ENCODE assay signal across 17 cellular contexts in the genomic region with DNA sequence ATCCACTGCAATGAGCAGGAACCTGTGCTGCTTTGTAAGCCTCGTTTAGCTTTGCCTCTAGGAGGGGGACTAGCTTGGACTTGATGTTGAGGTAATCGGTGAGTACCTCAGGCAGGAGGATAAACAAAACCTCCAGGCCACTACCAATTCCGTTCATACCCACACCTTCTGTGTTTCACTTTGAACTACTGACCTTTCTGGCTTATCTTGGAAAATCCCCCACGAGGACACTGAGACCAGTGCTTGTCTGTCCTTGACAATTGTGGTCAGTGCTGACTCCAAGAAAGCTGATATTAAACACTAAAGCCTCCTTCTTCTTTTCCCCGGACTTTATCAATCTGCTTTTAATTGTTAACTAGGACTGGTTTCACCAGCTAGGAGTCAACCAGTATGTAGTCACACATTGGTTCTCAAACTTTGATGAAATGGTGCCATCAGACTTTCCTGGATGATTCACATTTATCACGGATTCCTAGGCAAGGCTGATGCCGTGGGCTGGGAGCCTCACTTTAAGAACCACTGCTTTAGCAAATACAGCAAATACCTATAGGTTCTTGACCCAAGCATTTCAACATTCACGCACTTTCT. TPM values are rescaled to one million over a fixed set of nuclear protein-coding genes. Genes with fewer than 3 reads are reported as not detected.
DNase-seq lines count a peak whose midpoint lies in the region; ATAC-seq and TF ChIP-seq lines count a peak whose summit lies in the region.
"Had no signal": no experiment of that assay in that cellular context is flagged by ENCODE, and none has a peak within 500 bp of the region (broad histone marks: within the 10 kb centered on the region; RNA-seq: fewer than 3 reads in every experiment).

No MANE protein-coding gene starts in this region.

- H3K27ac ChIP-seq in breast epithelium (no peak overlapping the region), body of pancreas (peak overlapping the region in 3 of 4 donors; percentile 13 to 67 (median 63)), dorsolateral prefrontal cortex (no peak overlapping the region), stomach (no peak overlapping the region)
- H3K27ac ChIP-seq: PC-9, psoas muscle had no signal

- DNase-seq in MCF 10A (ENCODE audit: unreplicated experiment), result peak; percentile 62
- no peak for DNase-seq in breast epithelium (ENCODE audit: low spot score in 2 of 2)
- peak in 1 of 4 donors; percentile 32 for DNase-seq in body of pancreas
- DNase-seq in iPS-NIHi7 (ENCODE audit: extremely low spot score), result peak; percentile 22
- peak; percentile 94 for DNase-seq in renal cortical epithelial cell (ENCODE audit: low read depth)
- DNase-seq in dorsolateral prefrontal cortex, result no peak
- no peak for DNase-seq in stomach
- DNase-seq in activated CD4-positive, alpha-beta T cell treated with anti-CD3 and anti-CD28 coated beads for 36 hours, result no peak
- DNase-seq: activated CD4-positive, alpha-beta T cell treated with anti-CD3 and anti-CD28 coated beads for 1 hour; activated CD8-positive, alpha-beta memory T cell treated with anti-CD3 and anti-CD28 coated beads, Interleukin-2, amount 50 U/mL, for 4 hours; endodermal cell; Karpas-422; NCI-H1694; NCI-H524 treated with DMSO at 0.1 percent for 48 hours; psoas muscle had no signal

- H3K27me3 ChIP-seq in breast epithelium (no peaks in the 10 kb centered on the region), body of pancreas (no peaks in the 10 kb centered on the region), dorsolateral prefrontal cortex (no peaks in the 10 kb centered on the region), stomach (no peaks in the 10 kb centered on the region)

- no TSS peak for BruUV-seq in MCF 10A (replicated peaks; lab: Mats Ljungman, UMichigan)

- H3K4me1 ChIP-seq in breast epithelium (no peaks in the 10 kb centered on the region), body of pancreas (no peaks in the 10 kb centered on the region), stomach (peaks cover 0 to 16% (median 7%) of the 10 kb centered on the region in 4 donors)

- peak overlapping the region; percentile 1 for H3K27ac Mint-ChIP-seq in MCF 10A (ENCODE audit: low read depth, unreplicated experiment)
- H3K27ac Mint-ChIP-seq in activated CD4-positive, alpha-beta T cell treated with anti-CD3 and anti-CD28 coated beads for 36 hours, result no peak overlapping the region
- H3K27ac Mint-ChIP-seq: endodermal cell; T-helper 1 cell treated with Interleukin-12 subunit alpha and Interleukin-12 subunit beta and Interleukin-4 antibody, amounts not matched to agents 30 μg/mL and 1 μg/mL, for 36 hours had no signal

- H3K36me3 Mint-ChIP-seq in MCF 10A (ENCODE audit: insufficient read depth, unreplicated experiment), result no peaks in the 10 kb centered on the region
- H3K36me3 Mint-ChIP-seq in activated CD4-positive, alpha-beta T cell treated with anti-CD3 and anti-CD28 coated beads for 36 hours (ENCODE audit: low read depth), result no peaks in the 10 kb centered on the region

- TF ChIP-seq EP300 in stomach (IDR thresholded peaks at IDR 0.05), result no peak

- ATAC-seq in body of pancreas, result peak; percentile 80
- no peak for ATAC-seq in activated CD4-positive, alpha-beta T cell treated with anti-CD3 and anti-CD28 coated beads for 36 hours
- ATAC-seq: psoas muscle had no signal

- no peaks in the 10 kb centered on the region for H3K9me3 Mint-ChIP-seq in MCF 10A (ENCODE audit: unreplicated experiment)
- no peaks in the 10 kb centered on the region for H3K9me3 Mint-ChIP-seq in activated CD4-positive, alpha-beta T cell treated with anti-CD3 and anti-CD28 coated beads for 36 hours (ENCODE audit: low read depth)
- H3K9me3 Mint-ChIP-seq: endodermal cell; T-helper 1 cell treated with Interleukin-12 subunit alpha and Interleukin-12 subunit beta and Interleukin-4 antibody, amounts not matched to agents 30 μg/mL and 1 μg/mL, for 36 hours had no signal

- H3K9me3 ChIP-seq in breast epithelium, result no peaks in the 10 kb centered on the region
- no peaks in the 10 kb centered on the region for H3K9me3 ChIP-seq in body of pancreas
- H3K9me3 ChIP-seq in stomach, result no peaks in the 10 kb centered on the region
- H3K9me3 ChIP-seq: psoas muscle had no signal

- H3K27me3 Mint-ChIP-seq in MCF 10A (ENCODE audit: insufficient read depth, unreplicated experiment), result no peaks in the 10 kb centered on the region
- peaks cover 6% of the 10 kb centered on the region for H3K27me3 Mint-ChIP-seq in activated CD4-positive, alpha-beta T cell treated with anti-CD3 and anti-CD28 coated beads for 36 hours

- intact Hi-C loops in MCF 10A (cut with micrococcal nuclease) (no loop called here), breast epithelium (cut with DNase I; ENCODE audit: low total_unique reads) (no loop called here), body of pancreas (cut with DNase I) (no loop called here), dorsolateral prefrontal cortex (cut with DNase I) (no loop called here), stomach (cut with DNase I; ENCODE audit: low total_unique reads) (no loop called here)
- intact Hi-C loops in activated CD4-positive, alpha-beta T cell treated with anti-CD3 and anti-CD28 coated beads for 36 hours (cut with DNase I, micrococcal nuclease), result no loop called here

- H3K4me3 ChIP-seq in breast epithelium (no peak overlapping the region), body of pancreas (no peak overlapping the region), dorsolateral prefrontal cortex (no peak overlapping the region), stomach (no peak overlapping the region)
- H3K4me3 ChIP-seq: PC-9, psoas muscle had no signal

- no peaks in the 10 kb centered on the region for H3K36me3 ChIP-seq in breast epithelium
- no peaks in the 10 kb centered on the region for H3K36me3 ChIP-seq in body of pancreas (replicated peaks in 1 of 2; ENCODE audit: insufficient read depth in 1 of 2, low read depth in 2 of 2)
- H3K36me3 ChIP-seq in stomach, result no peaks in the 10 kb centered on the region

- CTCF ChIA-PET in MCF 10A (lab: Yijun Ruan, JAX), result interaction anchor here (0.7 to 1.8 kb wide), 4 partner anchors 12 to 664 kb away, joined by 3 to 4 read pairs (median 4); no protein-coding TSS in a partner anchor
- CTCF ChIA-PET in activated CD4-positive, alpha-beta T cell treated with anti-CD3 and anti-CD28 coated beads for 36 hours (lab: Charles Lee), result no interaction called here

- POLR2A ChIA-PET in MCF 10A (lab: Yijun Ruan, JAX), result interaction anchor here (1.1 to 1.3 kb wide), 4 partner anchors 15 to 32 kb away, joined by 3 to 5 read pairs (median 3); no protein-coding TSS in a partner anchor
- POLR2A ChIA-PET in activated CD4-positive, alpha-beta T cell treated with anti-CD3 and anti-CD28 coated beads for 36 hours (lab: Charles Lee), result interaction anchor here (0.6 kb wide), 1 partner anchor 191 kb away, joined by 3 read pairs; no protein-coding TSS in a partner anchor

- TF ChIP-seq CTCF in MCF 10A (IDR thresholded peaks at IDR 0.05; ENCODE audit: unreplicated experiment), result no peak
- TF ChIP-seq CTCF in breast epithelium (IDR thresholded peaks at IDR 0.05), result no peak
- no peak for TF ChIP-seq CTCF in body of pancreas (IDR thresholded peaks at IDR 0.05)
- TF ChIP-seq CTCF in dorsolateral prefrontal cortex (IDR thresholded peaks at IDR 0.05 in 54 of 56, conservative IDR thresholded peaks at IDR 0.05 in 2 of 56; ENCODE audit: low read depth in 1 of 56, partially characterized antibody in 56 of 56), result no peak
- no peak for TF ChIP-seq CTCF in stomach (IDR thresholded peaks at IDR 0.05)

- 23 to 30% methylated on average over 8 of the region's 8 CpGs for WGBS in body of pancreas, 2 donors
- WGBS in stomach, 5 donors, result 25 to 52% (median 42%) methylated on average over 8 of the region's 8 CpGs

- H3K4me3 Mint-ChIP-seq in MCF 10A (ENCODE audit: unreplicated experiment), result no peak overlapping the region
- H3K4me3 Mint-ChIP-seq in activated CD4-positive, alpha-beta T cell treated with anti-CD3 and anti-CD28 coated beads for 36 hours, result no peak overlapping the region
- H3K4me3 Mint-ChIP-seq: endodermal cell; T-helper 1 cell treated with Interleukin-12 subunit alpha and Interleukin-12 subunit beta and Interleukin-4 antibody, amounts not matched to agents 30 μg/mL and 1 μg/mL, for 36 hours had no signal

- peaks cover 10% of the 10 kb centered on the region for H3K4me1 Mint-ChIP-seq in MCF 10A (ENCODE audit: insufficient read depth, unreplicated experiment)
- H3K4me1 Mint-ChIP-seq in activated CD4-positive, alpha-beta T cell treated with anti-CD3 and anti-CD28 coated beads for 36 hours, result no peaks in the 10 kb centered on the region

- TF ChIP-seq POLR2A in breast epithelium (IDR thresholded peaks at IDR 0.05), result no peak
- no peak for TF ChIP-seq POLR2A in body of pancreas (IDR thresholded peaks at IDR 0.05)
- no peak for TF ChIP-seq POLR2A in stomach (IDR thresholded peaks at IDR 0.05)

RNA-seq across cellular contexts. Expression of gene TGFB2, which starts 52.7 kb away (rescaled TPM):
- total RNA-seq in MCF 10A (2022) (5.3 and 6.3 TPM in 2 replicates), breast epithelium (10 to 100 TPM in 1 of 3 donors, 1 to 10 TPM in 2; 1.6 to 10.2 (median 9.5) TPM), body of pancreas (1 to 10 TPM; 4.3 to 4.9 TPM), renal cortical epithelial cell (47.4 and 69.3 TPM in 2 replicates), dorsolateral prefrontal cortex (10 to 100 TPM; 15.0 to 77.8 (median 33.8) TPM), stomach (10 to 100 TPM in 2 of 5 donors, 1 to 10 TPM in 2, not detected in 1; 1.2 to 13.6 (median 7.2) TPM)
- 1 to 10 TPM in 2 of 3 donors, under 1 TPM in 1; 0.35 to 3.2 (median 2.3) TPM for polyA plus RNA-seq in stomach
- under 1 TPM in 1 of 2 experiments, not detected in 1; 0.09 TPM for total RNA-seq in activated CD4-positive, alpha-beta T cell treated with anti-CD3 and anti-CD28 coated beads for 36 hours

Comparison
In these comparisons a context has a peak if more than half of its experiments do, and no peak if none do; other contexts are left out.
1. DNase-seq: peak in MCF 10A (single experiment), iPS-NIHi7 (single experiment) and renal cortical epithelial cell (single experiment); none in breast epithelium (0 of 2), dorsolateral prefrontal cortex (0 of 10), stomach (single experiment) and activated CD4-positive, alpha-beta T cell treated with anti-CD3 and anti-CD28 coated beads for 36 hours (single experiment).
2. H3K27ac ChIP-seq: peak in body of pancreas (3 of 4); none in breast epithelium (0 of 2), dorsolateral prefrontal cortex (0 of 59) and stomach (0 of 5).